ENCODE assay signal across 22 cellular contexts in the genomic region with DNA sequence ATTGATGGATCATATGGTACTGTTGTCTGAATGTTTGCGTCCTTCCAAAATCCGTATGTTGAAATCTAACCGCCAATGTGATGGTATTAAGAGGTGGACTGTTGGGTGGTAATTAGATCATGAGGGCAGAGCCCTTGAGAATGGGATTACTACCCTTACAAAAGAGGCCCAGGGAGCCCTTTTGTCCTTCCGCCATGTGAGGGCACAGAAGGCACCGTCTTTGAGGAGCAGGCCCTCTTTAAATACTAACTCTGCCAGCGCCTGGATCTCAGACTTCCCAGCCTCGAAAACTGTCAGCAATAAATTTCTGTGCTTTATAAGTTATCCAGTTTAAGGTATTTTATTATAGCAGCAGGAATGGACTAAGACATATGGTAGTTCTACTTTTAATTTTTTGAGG.
"Had no signal": no experiment of that assay in that cellular context is flagged by ENCODE, and none has a peak within 500 bp of the region (broad histone marks: within the 10 kb centered on the region; RNA-seq: fewer than 3 reads in every experiment).

No MANE protein-coding gene starts in this region.

- H3K36me3 Mint-ChIP-seq: T-cell had no signal

- H3K4me3 Mint-ChIP-seq: activated CD4-positive, alpha-beta T cell treated with anti-CD3 and anti-CD28 coated beads for 36 hours; T-cell had no signal

- H3K27me3 Mint-ChIP-seq: activated CD4-positive, alpha-beta T cell treated with anti-CD3 and anti-CD28 coated beads for 36 hours; T-cell had no signal

- H3K9me3 Mint-ChIP-seq: T-cell had no signal

- ATAC-seq: activated CD4-positive, alpha-beta T cell treated with anti-CD3 and anti-CD28 coated beads for 36 hours; Panc1; Right ventricle myocardium inferior; T-cell had no signal

- DNase-seq: activated CD4-positive, alpha-beta T cell treated with anti-CD3 and anti-CD28 coated beads for 36 hours; activated CD4-positive, alpha-beta T cell treated with anti-CD3 and anti-CD28 coated beads, Interleukin-2, amount 50 U/mL, for 4 hours; activated CD4-positive, CD25-positive, alpha-beta regulatory T cell; activated CD8-positive, alpha-beta memory T cell treated with anti-CD3 and anti-CD28 coated beads for 24 hours; activated naive CD4-positive, alpha-beta T cell treated with anti-CD3 and anti-CD28 coated beads, Interleukin-2, amount 50 U/mL, for 16 hours; activated T-cell treated with anti-CD3 and anti-CD28 coated beads, Interleukin-2, amount 50 U/mL, for 48 hours; amygdala; brain microvascular endothelial cell; IMR-90; Kasumi-1; KBM-7; NCI-H1105 treated with DMSO at 0.1 percent for 48 hours; NCI-H1436 treated with DMSO at 0.1 percent for 48 hours; NCI-H1930; NCI-H510A treated with DMSO at 0.1 percent for 48 hours; NCI-H69; RPMI8226; T-cell; T-helper 2 cell; T1000 had no signal
